Comparison of ENCODE assay signal across 10 cellular contexts in the genomic region with DNA sequence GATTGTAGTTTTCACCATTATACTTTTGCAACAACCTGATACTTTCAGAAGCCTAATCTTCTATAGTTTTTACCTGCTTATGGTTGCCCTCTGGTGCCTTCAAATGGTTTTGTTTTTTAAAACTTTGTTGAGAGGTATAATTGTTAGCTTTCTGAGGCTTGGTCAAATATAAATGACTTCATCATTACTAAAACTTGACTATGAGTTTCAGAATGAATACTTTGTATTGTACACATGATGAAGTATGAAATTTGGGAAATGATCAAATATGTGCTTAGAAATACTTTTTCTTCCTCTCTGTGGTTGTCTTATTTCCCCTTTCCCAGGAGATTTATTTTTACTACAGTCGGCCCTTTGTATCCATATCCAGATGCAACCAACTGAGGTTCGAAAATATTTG.
A peak's percentile ranks its signal among the peaks of the same experiment; 100 is the strongest.
DNase-seq lines count a peak whose midpoint lies in the region; ATAC-seq, FAIRE-seq and TF ChIP-seq lines count a peak whose summit lies in the region.
"Had no signal": no experiment of that assay in that cellular context is flagged by ENCODE, and none has a peak within 500 bp of the region (broad histone marks: within the 10 kb centered on the region; RNA-seq: fewer than 3 reads in every experiment).

No MANE protein-coding gene starts in this region.

- H3K4me3 ChIP-seq in brain microvascular endothelial cell (ENCODE audit: low read depth, low read length): no peak overlapping the region
- no peak overlapping the region for H3K4me3 ChIP-seq in thyroid gland (replicated peaks in 1 of 3)

- in situ Hi-C loops in ACHN (cut with HindIII; ENCODE audit: low pct_ligation_motif_present, low pct_unique_long_range_greater_than_20kb, low sequenced_read_pairs) (no loop called here), brain microvascular endothelial cell (cut with HindIII; ENCODE audit: low pct_ligation_motif_present, low sequenced_read_pairs) (no loop called here)

- no peak overlapping the region for H3K27ac ChIP-seq in brain microvascular endothelial cell
- H3K27ac ChIP-seq in thyroid gland: no peak overlapping the region

- TF ChIP-seq CTCF in brain microvascular endothelial cell (IDR thresholded peaks at IDR 0.05; ENCODE audit: low read depth, low read length, missing control alignments) (no peak), thyroid gland (IDR thresholded peaks at IDR 0.05) (no peak)

- DNase-seq in ACHN: peak; percentile 17
- peak; percentile 8 for DNase-seq in brain microvascular endothelial cell
- DNase-seq in left colon: no peak
- no peak for DNase-seq in thyroid gland
- DNase-seq in hypothalamus (lab: John Stamatoyannopoulos, UW): no peak
- DNase-seq in GM12892 (ENCODE audit: insufficient read length): no peak
- DNase-seq: central memory CD4-positive, alpha-beta T cell; DMS79 had no signal

- no peak for FAIRE-seq in GM12892 (lab: Jason Lieb, UNC)

- ATAC-seq in GM18508 (IDR thresholded peaks at IDR 0.05; ENCODE audit: insufficient read depth, unreplicated experiment) (peak; percentile 63), HG03378 (IDR thresholded peaks at IDR 0.05; ENCODE audit: unreplicated experiment) (peak; percentile 65), left colon (no peak)

- H3K36me3 ChIP-seq in brain microvascular endothelial cell (replicated peaks) (no peaks in the 10 kb centered on the region), thyroid gland (no peaks in the 10 kb centered on the region)

- TF ChIP-seq POLR2A in thyroid gland (IDR thresholded peaks at IDR 0.05): no peak
- no peak for TF ChIP-seq POLR2A in GM12892 (IDR thresholded peaks at IDR 0.05; ENCODE audit: low read depth, low read length)

- H3K27me3 ChIP-seq in brain microvascular endothelial cell (replicated peaks) (no peaks in the 10 kb centered on the region), thyroid gland (no peaks in the 10 kb centered on the region)

- WGBS in thyroid gland, 2 donors: 75 to 81% methylated on average over 2 of the region's 2 CpGs

- H3K9me3 ChIP-seq in thyroid gland: no peaks in the 10 kb centered on the region

- intact Hi-C loops in left colon (cut with DNase I, micrococcal nuclease): no loop called here
- intact Hi-C loops in thyroid gland (cut with DNase I): no loop called here

- H3K4me1 ChIP-seq in thyroid gland: no peaks in the 10 kb centered on the region

Comparison
In these comparisons a context has a peak if more than half of its experiments do, and no peak if none do; other contexts are left out.
1. DNase-seq: peak in ACHN (single experiment) and brain microvascular endothelial cell (single experiment); none in left colon (0 of 2), thyroid gland (0 of 2), hypothalamus (0 of 51) and GM12892 (single experiment).